Comparison of ENCODE assay signal across 16 cellular contexts in genomic region chr17:77210331-77210730, GRCh38.
DNase-seq lines count a peak whose midpoint lies in the region; ATAC-seq lines count a peak whose summit lies in the region.
"Had no signal": no experiment of that assay in that cellular context is flagged by ENCODE, and none has a peak within 500 bp of the region (broad histone marks: within the 10 kb centered on the region; RNA-seq: fewer than 3 reads in every experiment).

No MANE protein-coding gene starts in this region.

- DNase-seq in DMS53 (lab: John Stamatoyannopoulos, UW) = peak; percentile 41
- DNase-seq in DMS53 treated with DMSO at 0.1 percent for 48 hours (lab: John Stamatoyannopoulos, UW; ENCODE audit: unreplicated experiment) = no peak
- DNase-seq in NCI-H2171 (lab: John Stamatoyannopoulos, UW) = peak; percentile 69
- no peak for DNase-seq in iPS-NIHi7 (ENCODE audit: extremely low spot score)
- no peak for DNase-seq in right cardiac atrium
- DNase-seq: 8988T; activated naive CD4-positive, alpha-beta T cell treated with anti-CD3 and anti-CD28 coated beads, Interleukin-2, amount 10 ng/mL, durations not matched to agents 7 days and 5 days; CD8-positive, alpha-beta memory T cell; KG1; kidney glomerular epithelial cell; NCI-H1436 treated with DMSO at 0.1 percent for 48 hours; stimulated activated CD4-positive, alpha-beta T cell treated with anti-CD3 and anti-CD28 coated beads, Interleukin-2, amount 100 ng/mL, for 24 hours had no signal

- WGBS in right cardiac atrium = 83% methylated on average over 7 of the region's 7 CpGs

- peaks cover 97% of the 10 kb centered on the region for H3K36me3 Mint-ChIP-seq in stimulated activated memory B cell treated with anti-CD40 and anti-IgM and Interleukin-4, amounts not matched to agents 10 μg/mL and 1 μg/mL and 100 μg/mL, for 72 hours

- no peak overlapping the region for H3K4me3 ChIP-seq in right cardiac atrium (ENCODE audit: low read length)

- no peak for ATAC-seq in stimulated activated memory B cell treated with anti-CD40 and anti-IgM and Interleukin-4, amounts not matched to agents 10 μg/mL and 1 μg/mL and 100 μg/mL, for 72 hours
- no peak for ATAC-seq in right cardiac atrium
- no peak for ATAC-seq in GM18868 (IDR thresholded peaks at IDR 0.05; ENCODE audit: unreplicated experiment)

- H3K27me3 ChIP-seq in right cardiac atrium (ENCODE audit: control insufficient read depth, insufficient read depth) = no peaks in the 10 kb centered on the region

- no peaks in the 10 kb centered on the region for H3K4me1 ChIP-seq in right cardiac atrium (ENCODE audit: control insufficient read depth, insufficient read depth, low read length)

- no peak overlapping the region for H3K4me3 Mint-ChIP-seq in stimulated activated memory B cell treated with anti-CD40 and anti-IgM and Interleukin-4, amounts not matched to agents 10 μg/mL and 1 μg/mL and 100 μg/mL, for 72 hours
- H3K4me3 Mint-ChIP-seq: activated naive CD4-positive, alpha-beta T cell treated with anti-CD3 and anti-CD28 coated beads, Interleukin-2, amount 10 ng/mL, durations not matched to agents 7 days and 5 days; CD8-positive, alpha-beta memory T cell had no signal

- H3K27me3 Mint-ChIP-seq in stimulated activated memory B cell treated with anti-CD40 and anti-IgM and Interleukin-4, amounts not matched to agents 10 μg/mL and 1 μg/mL and 100 μg/mL, for 72 hours = no peaks in the 10 kb centered on the region
- H3K27me3 Mint-ChIP-seq: activated naive CD4-positive, alpha-beta T cell treated with anti-CD3 and anti-CD28 coated beads, Interleukin-2, amount 10 ng/mL, durations not matched to agents 7 days and 5 days; CD8-positive, alpha-beta memory T cell had no signal

- peak overlapping the region; percentile 60 for H3K27ac Mint-ChIP-seq in stimulated activated memory B cell treated with anti-CD40 and anti-IgM and Interleukin-4, amounts not matched to agents 10 μg/mL and 1 μg/mL and 100 μg/mL, for 72 hours
- H3K27ac Mint-ChIP-seq: activated naive CD4-positive, alpha-beta T cell treated with anti-CD3 and anti-CD28 coated beads, Interleukin-2, amount 10 ng/mL, durations not matched to agents 7 days and 5 days had no signal

- intact Hi-C loops in right cardiac atrium (cut with DNase I) = loop anchor here in 3 of 4 donors (5.0 to 10.0 kb wide), 4 partner anchors 63 to 116 kb away; partner anchors contain the start of gene SEC14L1 (in 1 of the 3)

- H3K27ac ChIP-seq in cingulate gyrus (ENCODE audit: low read depth, low read length) = peak overlapping the region; percentile 73
- H3K27ac ChIP-seq in right cardiac atrium (ENCODE audit: low read length) = no peak overlapping the region
- H3K27ac ChIP-seq: epithelial cell of prostate had no signal

- H3K9me3 ChIP-seq in right cardiac atrium (ENCODE audit: control insufficient read depth, low read length) = no peaks in the 10 kb centered on the region

- peaks cover 47% of the 10 kb centered on the region for H3K4me1 Mint-ChIP-seq in stimulated activated memory B cell treated with anti-CD40 and anti-IgM and Interleukin-4, amounts not matched to agents 10 μg/mL and 1 μg/mL and 100 μg/mL, for 72 hours
- H3K4me1 Mint-ChIP-seq: activated naive CD4-positive, alpha-beta T cell treated with anti-CD3 and anti-CD28 coated beads, Interleukin-2, amount 10 ng/mL, durations not matched to agents 7 days and 5 days; CD8-positive, alpha-beta memory T cell had no signal

- no peaks in the 10 kb centered on the region for H3K9me3 Mint-ChIP-seq in stimulated activated memory B cell treated with anti-CD40 and anti-IgM and Interleukin-4, amounts not matched to agents 10 μg/mL and 1 μg/mL and 100 μg/mL, for 72 hours
- H3K9me3 Mint-ChIP-seq: activated naive CD4-positive, alpha-beta T cell treated with anti-CD3 and anti-CD28 coated beads, Interleukin-2, amount 10 ng/mL, durations not matched to agents 7 days and 5 days; CD8-positive, alpha-beta memory T cell had no signal

Comparison
In these comparisons a context has a peak if more than half of its experiments do, and no peak if none do; other contexts are left out.
1. DNase-seq: peak in DMS53 (single experiment) and NCI-H2171 (single experiment); none in DMS53 treated with DMSO at 0.1 percent for 48 hours (single experiment), iPS-NIHi7 (single experiment) and right cardiac atrium (0 of 3).